8 cellular contexts compared by ENCODE assay signal in the genomic region with DNA sequence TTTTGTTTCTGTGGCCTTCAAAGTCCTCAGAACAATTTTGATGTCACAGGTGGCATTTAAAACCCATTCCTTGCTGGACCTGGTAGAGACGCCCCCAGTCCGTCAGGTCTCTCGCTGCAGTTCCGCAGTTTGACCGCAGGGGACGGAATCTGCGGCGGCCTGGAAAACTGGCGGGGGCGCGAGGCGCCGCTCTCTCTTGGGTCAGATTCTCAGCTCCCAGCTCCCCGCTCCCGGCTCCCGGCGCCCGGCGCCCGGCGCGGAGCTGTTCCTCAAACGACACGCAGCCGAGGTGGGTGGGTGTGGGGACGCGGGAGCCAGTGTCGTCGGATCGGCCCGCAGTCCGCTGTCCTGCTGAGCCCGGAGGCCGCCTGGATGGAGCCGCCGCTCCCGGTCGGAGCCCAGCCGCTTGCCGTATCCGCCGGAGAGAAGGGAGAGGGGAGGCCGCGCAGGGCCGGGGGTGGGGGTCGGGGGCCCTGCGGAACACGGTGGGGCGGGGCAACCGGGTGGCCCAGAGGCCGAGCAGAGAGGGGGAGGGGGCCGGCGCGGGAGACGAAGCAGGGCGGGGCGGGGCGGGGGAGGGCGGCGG. TPM values are rescaled to one million over a fixed set of nuclear protein-coding genes. Genes with fewer than 3 reads are reported as not detected.
DNase-seq lines count a peak whose midpoint lies in the region; ATAC-seq and TF ChIP-seq lines count a peak whose summit lies in the region.

A gene (plus strand): TSS at position 192 of the 586 bp plus-strand sequence. CDS start 181 bp downstream, at position 373.

- no peak within 1 kb of the TSS for H3K27ac Mint-ChIP-seq in activated CD4-positive, alpha-beta memory T cell treated with anti-CD3 and anti-CD28 coated beads, Interleukin-2, amount 10 ng/mL, durations not matched to agents 7 days and 5 days

- ATAC-seq in HG03280 (IDR thresholded peaks at IDR 0.05; ENCODE audit: unreplicated experiment) = peak; percentile 99

- peaks cover 2% of the 10 kb centered on the region for H3K4me1 Mint-ChIP-seq in activated CD4-positive, alpha-beta memory T cell treated with anti-CD3 and anti-CD28 coated beads, Interleukin-2, amount 10 ng/mL, durations not matched to agents 7 days and 5 days

- CTCF ChIA-PET in activated CD4-positive, alpha-beta memory T cell treated with anti-CD3 and anti-CD28 coated beads, Interleukin-2, amount 10 ng/mL, durations not matched to agents 7 days and 5 days (lab: Charles Lee) = no interaction called here

- POLR2A ChIA-PET in activated CD4-positive, alpha-beta memory T cell treated with anti-CD3 and anti-CD28 coated beads, Interleukin-2, amount 10 ng/mL, durations not matched to agents 7 days and 5 days (lab: Charles Lee) = no interaction called here

- H3K27me3 Mint-ChIP-seq in activated CD4-positive, alpha-beta memory T cell treated with anti-CD3 and anti-CD28 coated beads, Interleukin-2, amount 10 ng/mL, durations not matched to agents 7 days and 5 days = peaks cover 10% of the 10 kb centered on the region

- peak; percentile 50 for TF ChIP-seq POLR2A in GM19193 (IDR thresholded peaks at IDR 0.05; ENCODE audit: extremely low read depth, insufficient read depth, insufficient read length)

- peak; percentile 74 for DNase-seq in CD1c-positive myeloid dendritic cell (ENCODE audit: extremely low spot score)
- peak; percentile 39 to 75 for DNase-seq in NCI-H524 (lab: John Stamatoyannopoulos, UW)
- DNase-seq in activated CD4-positive, alpha-beta memory T cell treated with anti-CD3 and anti-CD28 coated beads, Interleukin-2, amount 10 ng/mL, durations not matched to agents 7 days and 5 days = peak; percentile 44
- peak; percentile 91 for DNase-seq in mesenteric fat pad (ENCODE audit: low spot score)
- peak; percentile 5 to 6 for DNase-seq in stimulated activated CD8-positive, alpha-beta memory T cell treated with anti-CD3 and anti-CD28 coated beads, Interleukin-7, amount 100 ng/mL, for 1 hour (ENCODE audit: low read depth in 2 of 2)

- no peaks in the 10 kb centered on the region for H3K36me3 Mint-ChIP-seq in activated CD4-positive, alpha-beta memory T cell treated with anti-CD3 and anti-CD28 coated beads, Interleukin-2, amount 10 ng/mL, durations not matched to agents 7 days and 5 days (ENCODE audit: low read depth)

- H3K9me3 Mint-ChIP-seq in activated CD4-positive, alpha-beta memory T cell treated with anti-CD3 and anti-CD28 coated beads, Interleukin-2, amount 10 ng/mL, durations not matched to agents 7 days and 5 days = no peaks in the 10 kb centered on the region

- in situ Hi-C loops in endometrial microvascular endothelial cells (cut with HindIII; ENCODE audit: inconsistent ontology term, low pct_unique_long_range_greater_than_20kb, low sequenced_read_pairs) = no loop called here

- peak within 1 kb of the TSS; percentile 66 for H3K4me3 Mint-ChIP-seq in activated CD4-positive, alpha-beta memory T cell treated with anti-CD3 and anti-CD28 coated beads, Interleukin-2, amount 10 ng/mL, durations not matched to agents 7 days and 5 days

RNA-seq across cellular contexts. Expression of the gene that starts here (rescaled TPM):
- total RNA-seq in activated CD4-positive, alpha-beta memory T cell treated with anti-CD3 and anti-CD28 coated beads, Interleukin-2, amount 10 ng/mL, durations not matched to agents 7 days and 5 days = 1 to 10 TPM; 1.9 to 2.1 TPM
- total RNA-seq in endometrial microvascular endothelial cells (ENCODE audit: inconsistent ontology term) (11.9 TPM), mesenteric fat pad (25.2 TPM)

Comparison
In these comparisons a context has a peak if more than half of its experiments do, and no peak if none do; other contexts are left out.
1. Peak in every context shown above with its lines: DNase-seq and ATAC-seq.
2. DNase-seq: peak in every context shown above with its lines; median percentile 91 in mesenteric fat pad; 74 in CD1c-positive myeloid dendritic cell; 57 in NCI-H524; 44 in activated CD4-positive, alpha-beta memory T cell treated with anti-CD3 and anti-CD28 coated beads, Interleukin-2, amount 10 ng/mL, durations not matched to agents 7 days and 5 days; 6 in stimulated activated CD8-positive, alpha-beta memory T cell treated with anti-CD3 and anti-CD28 coated beads, Interleukin-7, amount 100 ng/mL, for 1 hour.